In the genomic region with DNA sequence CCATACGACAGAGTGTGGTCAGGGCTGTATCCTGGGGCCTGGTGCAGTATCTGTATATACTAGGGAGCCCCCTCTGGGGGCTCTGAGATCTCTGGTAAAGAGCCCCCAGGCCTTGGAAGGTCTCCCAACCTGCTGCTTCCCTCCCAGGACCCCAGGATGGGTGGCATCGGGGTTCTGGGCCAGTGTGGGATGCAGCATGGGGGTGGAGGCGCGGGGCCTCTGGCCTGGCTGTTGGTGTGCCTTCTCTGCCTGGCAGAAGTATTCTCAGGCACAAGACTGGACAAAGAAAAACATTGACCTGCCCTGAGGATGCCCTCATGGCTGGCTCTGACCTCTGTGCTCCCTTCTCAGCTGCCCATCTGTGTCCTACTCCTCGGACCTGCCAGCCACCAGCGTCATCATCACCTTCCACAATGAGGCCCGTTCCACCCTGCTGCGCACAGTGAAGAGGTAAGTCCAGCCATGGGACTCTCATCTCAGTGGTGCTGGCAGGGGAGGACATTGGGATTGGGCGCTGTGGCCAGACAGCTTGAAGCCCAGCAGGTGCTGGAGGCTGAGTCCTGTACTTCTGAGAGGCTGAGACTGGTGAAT, we compare ENCODE assay signal across 17 cellular contexts.
"Had no signal": no experiment of that assay in that cellular context is flagged by ENCODE, and none has a peak within 500 bp of the region (broad histone marks: within the 10 kb centered on the region; RNA-seq: fewer than 3 reads in every experiment).

No MANE protein-coding gene starts in this region.

- H3K27ac Mint-ChIP-seq: activated naive CD8-positive, alpha-beta T cell treated with anti-CD3 and anti-CD28 coated beads, Interleukin-2, amount 50 U/mL, for 24 hours; activated T-cell treated with anti-CD3 and anti-CD28 coated beads, Interleukin-2, amount 50 U/mL, for 24 hours; immature natural killer cell; nephron progenitor cell; stimulated activated memory B cell treated with anti-CD40 and anti-IgM and Interleukin-4, amounts not matched to agents 10 μg/mL and 1 μg/mL and 100 μg/mL, for 72 hours had no signal

- H3K4me3 Mint-ChIP-seq: activated naive CD8-positive, alpha-beta T cell treated with anti-CD3 and anti-CD28 coated beads, Interleukin-2, amount 50 U/mL, for 24 hours; activated T-cell treated with anti-CD3 and anti-CD28 coated beads, Interleukin-2, amount 50 U/mL, for 24 hours; immature natural killer cell; nephron progenitor cell; stimulated activated memory B cell treated with anti-CD40 and anti-IgM and Interleukin-4, amounts not matched to agents 10 μg/mL and 1 μg/mL and 100 μg/mL, for 72 hours had no signal

- H3K27me3 ChIP-seq: SJCRH30, testis had no signal

- H3K36me3 ChIP-seq: SJCRH30 had no signal

- H2AFZ ChIP-seq: parathyroid adenoma had no signal

- H3K79me2 ChIP-seq: parathyroid adenoma had no signal

- H3K27me3 Mint-ChIP-seq: activated naive CD8-positive, alpha-beta T cell treated with anti-CD3 and anti-CD28 coated beads, Interleukin-2, amount 50 U/mL, for 24 hours; activated T-cell treated with anti-CD3 and anti-CD28 coated beads, Interleukin-2, amount 50 U/mL, for 24 hours had no signal

- ATAC-seq: activated naive CD8-positive, alpha-beta T cell treated with anti-CD3 and anti-CD28 coated beads, Interleukin-2, amount 50 U/mL, for 24 hours; foreskin keratinocyte; left colon; stimulated activated memory B cell treated with anti-CD40 and anti-IgM and Interleukin-4, amounts not matched to agents 10 μg/mL and 1 μg/mL and 100 μg/mL, for 72 hours had no signal

- H3K27ac ChIP-seq: foreskin keratinocyte, parathyroid adenoma, SJCRH30, testis had no signal

- H3K4me1 Mint-ChIP-seq: activated naive CD8-positive, alpha-beta T cell treated with anti-CD3 and anti-CD28 coated beads, Interleukin-2, amount 50 U/mL, for 24 hours; immature natural killer cell; stimulated activated memory B cell treated with anti-CD40 and anti-IgM and Interleukin-4, amounts not matched to agents 10 μg/mL and 1 μg/mL and 100 μg/mL, for 72 hours had no signal

- FAIRE-seq: astrocyte, colon, endothelial cell of umbilical vein had no signal

- H3K9ac ChIP-seq: parathyroid adenoma had no signal

- H3K9me3 ChIP-seq: SJCRH30, testis had no signal

- H3K4me1 ChIP-seq: foreskin keratinocyte, parathyroid adenoma, SJCRH30, testis had no signal

- H3K36me3 Mint-ChIP-seq: immature natural killer cell; stimulated activated memory B cell treated with anti-CD40 and anti-IgM and Interleukin-4, amounts not matched to agents 10 μg/mL and 1 μg/mL and 100 μg/mL, for 72 hours had no signal

- H3K4me3 ChIP-seq: SJCRH30, smooth muscle cell, testis had no signal

- H3K4me2 ChIP-seq: smooth muscle cell had no signal

- H3K9me3 Mint-ChIP-seq: activated naive CD8-positive, alpha-beta T cell treated with anti-CD3 and anti-CD28 coated beads, Interleukin-2, amount 50 U/mL, for 24 hours; activated T-cell treated with anti-CD3 and anti-CD28 coated beads, Interleukin-2, amount 50 U/mL, for 24 hours; immature natural killer cell; nephron progenitor cell; stimulated activated memory B cell treated with anti-CD40 and anti-IgM and Interleukin-4, amounts not matched to agents 10 μg/mL and 1 μg/mL and 100 μg/mL, for 72 hours had no signal

- DNase-seq: activated CD4-positive, alpha-beta T cell treated with anti-CD3 and anti-CD28 coated beads for 4 hours; activated gamma-delta T cell; activated naive CD8-positive, alpha-beta T cell treated with anti-CD3 and anti-CD28 coated beads, Interleukin-2, amount 50 U/mL, for 24 hours; activated T-cell treated with anti-CD3 and anti-CD28 coated beads, Interleukin-2, amount 50 U/mL, for 24 hours; foreskin keratinocyte; immature natural killer cell; left colon; nephron progenitor cell; SJCRH30; stimulated activated CD4-positive, alpha-beta T cell treated with anti-CD3 and anti-CD28 coated beads, Interleukin-1b, Interleukin-23, amount 100 ng/mL, for 48 hours; testis had no signal
